22 cellular contexts compared by ENCODE assay signal in the genomic region with DNA sequence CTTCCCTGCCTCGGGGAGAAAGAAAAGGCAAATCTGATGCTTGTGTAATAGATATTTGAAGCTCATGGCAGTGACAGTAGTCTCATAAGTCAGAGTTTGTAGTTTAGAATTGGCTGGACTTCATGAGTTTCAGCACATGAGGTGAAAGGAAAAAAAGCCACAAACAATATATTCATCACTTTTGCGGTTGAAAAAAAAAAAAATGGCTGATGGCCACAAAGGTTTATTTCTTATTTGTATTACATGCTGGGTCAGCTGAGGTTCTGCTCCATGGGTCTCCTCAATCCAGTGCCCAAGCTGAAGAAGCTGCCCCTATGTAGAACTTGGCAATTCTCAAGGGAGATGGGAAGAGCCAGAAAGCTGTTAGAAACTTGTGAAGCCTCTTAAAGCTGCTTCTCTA. TPM values are rescaled to one million over a fixed set of nuclear protein-coding genes. Genes with fewer than 3 reads are reported as not detected.
A peak's percentile ranks its signal among the peaks of the same experiment; 100 is the strongest.
DNase-seq lines count a peak whose midpoint lies in the region; ATAC-seq, FAIRE-seq and TF ChIP-seq lines count a peak whose summit lies in the region.
"Had no signal": no experiment of that assay in that cellular context is flagged by ENCODE, and none has a peak within 500 bp of the region (broad histone marks: within the 10 kb centered on the region; RNA-seq: fewer than 3 reads in every experiment).

No MANE protein-coding gene starts in this region.

- peak overlapping the region; percentile 33 for H3K4me3 Mint-ChIP-seq in T-helper 2 cell treated with Interferon-gamma antibody and Interleukin-4, amounts not matched to agents 5 μg/mL and 100 μg/mL, for 36 hours
- H3K4me3 Mint-ChIP-seq in T-cell = peak overlapping the region in 2 of 3 donors; percentile 35 to 40
- peak overlapping the region in 8 of 10 donors; percentile 0 to 88 (median 21) for H3K4me3 Mint-ChIP-seq in naive thymus-derived CD8-positive, alpha-beta T cell
- H3K4me3 Mint-ChIP-seq: dendritic cell treated with granulocyte-macrophage colony-stimulating factor and Interleukin-4, amounts not matched to agents 40 ng/mL and 50 ng/mL, for 4 days; H9 had no signal

- no peak for TF ChIP-seq CTCF in right atrium auricular region (IDR thresholded peaks at IDR 0.05)

- H3K27me3 ChIP-seq in right atrium auricular region = no peaks in the 10 kb centered on the region
- H3K27me3 ChIP-seq: transverse colon had no signal

- POLR2A ChIA-PET in T-cell (lab: Charles Lee) = interaction anchor here in 1 of 2 donors (0.6 kb wide), 1 partner anchor 13 kb away, joined by 3 read pairs; no protein-coding TSS in a partner anchor
- POLR2A ChIA-PET in naive thymus-derived CD8-positive, alpha-beta T cell (lab: Charles Lee) = interaction anchor here (0.7 to 1.2 kb wide), 5 partner anchors 21 to 397 kb away, joined by 3 to 4 read pairs (median 3); no protein-coding TSS in a partner anchor

- H3K36me3 ChIP-seq in right atrium auricular region = no peaks in the 10 kb centered on the region
- H3K36me3 ChIP-seq: transverse colon had no signal

- H3K36me3 Mint-ChIP-seq in T-helper 2 cell treated with Interferon-gamma antibody and Interleukin-4, amounts not matched to agents 5 μg/mL and 100 μg/mL, for 36 hours (ENCODE audit: low read depth) = peaks cover 6% of the 10 kb centered on the region
- no peaks in the 10 kb centered on the region for H3K36me3 Mint-ChIP-seq in T-cell
- no peaks in the 10 kb centered on the region for H3K36me3 Mint-ChIP-seq in naive thymus-derived CD8-positive, alpha-beta T cell

- H3K27ac Mint-ChIP-seq in T-helper 2 cell treated with Interferon-gamma antibody and Interleukin-4, amounts not matched to agents 5 μg/mL and 100 μg/mL, for 36 hours = peak overlapping the region; percentile 5
- peak overlapping the region; percentile 47 to 77 for H3K27ac Mint-ChIP-seq in T-cell
- peak overlapping the region in 6 of 10 donors; percentile 11 to 81 (median 44) for H3K27ac Mint-ChIP-seq in naive thymus-derived CD8-positive, alpha-beta T cell
- H3K27ac Mint-ChIP-seq: dendritic cell treated with granulocyte-macrophage colony-stimulating factor and Interleukin-4, amounts not matched to agents 40 ng/mL and 50 ng/mL, for 4 days; H9; stimulated activated naive CD8-positive, alpha-beta T cell treated with anti-CD3 and anti-CD28 coated beads, Interleukin-15, amount 100 ng/mL, for 72 hours had no signal

- H3K27me3 Mint-ChIP-seq in T-helper 2 cell treated with Interferon-gamma antibody and Interleukin-4, amounts not matched to agents 5 μg/mL and 100 μg/mL, for 36 hours (ENCODE audit: low read depth) = no peaks in the 10 kb centered on the region
- H3K27me3 Mint-ChIP-seq in T-cell = no peaks in the 10 kb centered on the region
- H3K27me3 Mint-ChIP-seq in naive thymus-derived CD8-positive, alpha-beta T cell = no peaks in the 10 kb centered on the region
- H3K27me3 Mint-ChIP-seq: stimulated activated naive CD8-positive, alpha-beta T cell treated with anti-CD3 and anti-CD28 coated beads, Interleukin-15, amount 100 ng/mL, for 72 hours had no signal

- ATAC-seq in T-cell (replicated peaks in 1 of 4) = no peak
- no peak for ATAC-seq in naive thymus-derived CD8-positive, alpha-beta T cell
- ATAC-seq: stimulated activated naive CD8-positive, alpha-beta T cell treated with anti-CD3 and anti-CD28 coated beads, Interleukin-15, amount 100 ng/mL, for 72 hours had no signal

- H3K4me1 ChIP-seq in right atrium auricular region = peaks cover 0 to 17% of the 10 kb centered on the region in 2 donors

- FAIRE-seq in GM19239 (lab: Jason Lieb, UNC) = peak; percentile 40
- FAIRE-seq: TTC549 had no signal

- no peaks in the 10 kb centered on the region for H3K9me3 Mint-ChIP-seq in T-helper 2 cell treated with Interferon-gamma antibody and Interleukin-4, amounts not matched to agents 5 μg/mL and 100 μg/mL, for 36 hours
- no peaks in the 10 kb centered on the region for H3K9me3 Mint-ChIP-seq in T-cell
- H3K9me3 Mint-ChIP-seq in naive thymus-derived CD8-positive, alpha-beta T cell = no peaks in the 10 kb centered on the region
- H3K9me3 Mint-ChIP-seq: dendritic cell treated with granulocyte-macrophage colony-stimulating factor and Interleukin-4, amounts not matched to agents 40 ng/mL and 50 ng/mL, for 4 days; H9; stimulated activated naive CD8-positive, alpha-beta T cell treated with anti-CD3 and anti-CD28 coated beads, Interleukin-15, amount 100 ng/mL, for 72 hours had no signal

- H3K4me3 ChIP-seq in right atrium auricular region = no peak overlapping the region
- H3K4me3 ChIP-seq: transverse colon had no signal

- DNase-seq in T-helper 2 cell treated with Interferon-gamma antibody and Interleukin-4, amounts not matched to agents 5 μg/mL and 100 μg/mL, for 36 hours (ENCODE audit: low spot score) = no peak
- no peak for DNase-seq in T-helper 2 cell
- no peak for DNase-seq in GM19239 (ENCODE audit: insufficient read length, low spot score)
- no peak for DNase-seq in T-cell
- DNase-seq in naive thymus-derived CD8-positive, alpha-beta T cell = no peak
- DNase-seq in right atrium auricular region (ENCODE audit: low spot score) = no peak
- no peak for DNase-seq in DMS 273 treated with DMSO at 0.1 percent for 48 hours (lab: John Stamatoyannopoulos, UW)
- DNase-seq in NCI-H345 (lab: John Stamatoyannopoulos, UW) = no peak
- DNase-seq: activated CD4-positive, alpha-beta T cell treated with anti-CD3 and anti-CD28 coated beads for 4 hours; amygdala; caudate nucleus; H9; NCI-H1436 treated with DMSO at 0.1 percent for 48 hours; NCI-H526; retina; stimulated activated CD4-positive, alpha-beta T cell treated with anti-CD3 and anti-CD28 coated beads, Interleukin-12 subunit alpha, Interleukin-12 subunit beta, amount 100 ng/mL, for 4 hours; stimulated activated CD4-positive, alpha-beta T cell treated with anti-CD3 and anti-CD28 coated beads, Interleukin-4, amount 100 ng/mL, for 4 hours; stimulated activated naive CD8-positive, alpha-beta T cell treated with anti-CD3 and anti-CD28 coated beads, Interleukin-15, amount 100 ng/mL, for 72 hours; transverse colon had no signal

- no peak overlapping the region for H3K27ac ChIP-seq in right atrium auricular region
- H3K27ac ChIP-seq: 22Rv1, transverse colon had no signal

- no peaks in the 10 kb centered on the region for H3K9me3 ChIP-seq in right atrium auricular region
- H3K9me3 ChIP-seq: transverse colon had no signal

- H3K4me1 Mint-ChIP-seq in T-helper 2 cell treated with Interferon-gamma antibody and Interleukin-4, amounts not matched to agents 5 μg/mL and 100 μg/mL, for 36 hours (ENCODE audit: low read depth) = peaks cover 29% of the 10 kb centered on the region
- H3K4me1 Mint-ChIP-seq in T-cell = peaks cover 40 to 47% (median 42%) of the 10 kb centered on the region in 3 donors
- H3K4me1 Mint-ChIP-seq in naive thymus-derived CD8-positive, alpha-beta T cell = peaks cover 21 to 47% (median 32%) of the 10 kb centered on the region in 4 donors

- CTCF ChIA-PET in T-cell (lab: Charles Lee) = interaction anchor here in 1 of 2 donors (0.7 kb wide), 1 partner anchor 245 kb away, joined by 4 read pairs; no protein-coding TSS in a partner anchor

RNA-seq across cellular contexts. Expression of gene ZMAT3, which starts 2.2 kb away (rescaled TPM):
- total RNA-seq in T-cell (10 to 100 TPM; 17.6 to 24.2 (median 19.6) TPM), right atrium auricular region (10 to 100 TPM in 1 of 2 donors, 1 to 10 TPM in 1; 8.5 to 12.6 TPM)
- total RNA-seq in naive thymus-derived CD8-positive, alpha-beta T cell = 10 to 100 TPM; 17.7 to 22.8 TPM
- polyA plus RNA-seq in naive thymus-derived CD8-positive, alpha-beta T cell = 10 to 100 TPM; 15.1 to 16.3 (median 15.7) TPM

Comparison
In these comparisons a context has a peak if more than half of its experiments do, and no peak if none do; other contexts are left out.
1. H3K27ac Mint-ChIP-seq: peak in every context shown above with its lines; median percentile 62 in T-cell; 44 in naive thymus-derived CD8-positive, alpha-beta T cell; 5 in T-helper 2 cell treated with Interferon-gamma antibody and Interleukin-4, amounts not matched to agents 5 μg/mL and 100 μg/mL, for 36 hours.